ENCODE assay signal across 8 cellular contexts in the genomic region with DNA sequence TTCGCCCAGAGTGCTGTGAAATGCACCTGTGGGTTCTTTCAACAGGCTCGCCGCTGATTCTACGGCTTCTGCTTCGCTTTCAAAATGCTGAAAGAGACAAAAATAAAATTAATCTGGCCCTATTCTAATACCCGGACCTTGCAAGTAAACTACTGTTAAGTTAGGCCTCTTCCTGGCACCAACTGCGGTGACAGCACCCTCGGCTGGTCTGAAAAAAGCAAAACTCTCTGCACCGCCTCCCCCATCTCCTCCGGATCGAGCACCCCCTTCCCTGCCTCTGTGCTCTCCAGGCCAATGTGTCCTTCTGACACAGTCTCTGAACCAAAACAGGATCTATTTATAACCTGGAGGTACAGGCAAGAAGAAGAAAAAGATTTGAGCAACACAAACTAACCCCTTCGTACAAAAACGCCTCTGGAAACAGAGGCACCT. TPM values are rescaled to one million over a fixed set of nuclear protein-coding genes. Genes with fewer than 3 reads are reported as not detected.
DNase-seq lines count a peak whose midpoint lies in the region; ATAC-seq and TF ChIP-seq lines count a peak whose summit lies in the region.

No MANE protein-coding gene starts in this region.

- no peaks in the 10 kb centered on the region; the same call in 1 of the 2 replicates for H4K20me1 ChIP-seq in OCI-LY7 (ENCODE audit: insufficient read depth, low read length)

- H3K9ac ChIP-seq in stomach smooth muscle (ENCODE audit: low read length in 2 of 2) = peak overlapping the region; percentile 71 to 80

- peak; percentile 70 for TF ChIP-seq CTCF in OCI-LY7 (conservative IDR thresholded peaks at IDR 0.05; ENCODE audit: low read length)
- no peak for TF ChIP-seq CTCF in fibroblast of the aortic adventitia (IDR thresholded peaks at IDR 0.05; ENCODE audit: insufficient read depth, low read length)
- no peak for TF ChIP-seq CTCF in nephron (IDR thresholded peaks at IDR 0.05; ENCODE audit: unreplicated experiment in 3 of 3)

- CTCF ChIA-PET in OCI-LY7 (lab: Charles Lee; ENCODE audit: unreplicated experiment) = no interaction called here

- peaks cover 17% of the 10 kb centered on the region for H3K36me3 Mint-ChIP-seq in nephron (ENCODE audit: low read depth)

- peak overlapping the region; percentile 99 for H3K27ac ChIP-seq in OCI-LY7 (ENCODE audit: low read depth, low read length, poor library complexity, severe bottlenecking)
- peak overlapping the region; percentile 88 for H3K27ac ChIP-seq in stomach smooth muscle (ENCODE audit: low read length)

- H3K4me1 ChIP-seq in OCI-LY7 (ENCODE audit: insufficient read depth, low read length, poor library complexity, severe bottlenecking) (peaks cover 71% of the 10 kb centered on the region), stomach smooth muscle (ENCODE audit: control insufficient read depth, insufficient read depth, low read length) (no peaks in the 10 kb centered on the region)

- H3K27me3 Mint-ChIP-seq in nephron (ENCODE audit: low read depth) = peaks cover 5% of the 10 kb centered on the region

- DNase-seq in activated gamma-delta T cell treated with Interleukin-2 at 50 U/mL for 16 hours (peak; percentile 49), activated gamma-delta T cell (lab: John Stamatoyannopoulos, UW) (no peak), OCI-LY7 (ENCODE audit: low spot score) (peak; percentile 76), fibroblast of the aortic adventitia (ENCODE audit: low read depth) (peak; percentile 64)
- DNase-seq in activated T-helper 1 cell treated with anti-CD3 and anti-CD28 coated beads, Interleukin-2, amount 50 U/mL, for 16 hours (ENCODE audit: low read depth in 1 of 2, low spot score in 1 of 2) = peak; percentile 11 to 30

- H3K9me3 Mint-ChIP-seq in nephron = no peaks in the 10 kb centered on the region

- POLR2A ChIA-PET in OCI-LY7 (lab: Charles Lee) = interaction anchor here (0.7 to 6.6 kb wide), 7 partner anchors 13 to 423 kb away, joined by 3 to 43 read pairs (median 3); no protein-coding TSS in a partner anchor

- no peaks in the 10 kb centered on the region for H3K9me2 ChIP-seq in OCI-LY7 (ENCODE audit: insufficient read depth, low read length)

- peak overlapping the region; percentile 92 for H3K4me2 ChIP-seq in OCI-LY7 (ENCODE audit: low read length)

- intact Hi-C loops in OCI-LY7 (cut with micrococcal nuclease; ENCODE audit: unreplicated experiment) = loop anchor here (1.0 to 5.0 kb wide), 5 partner anchors 31 to 496 kb away; a partner anchor contains a TSS

- no peaks in the 10 kb centered on the region for H3K9me3 ChIP-seq in OCI-LY7 (ENCODE audit: low read length)
- H3K9me3 ChIP-seq in stomach smooth muscle (ENCODE audit: control insufficient read depth in 2 of 2, low read length in 2 of 2) = no peaks in the 10 kb centered on the region

- no TSS peak for BruUV-seq in OCI-LY7 (replicated peaks; lab: Mats Ljungman, UMichigan)

- peak overlapping the region; percentile 90 to 99 (median 93) for H3K4me3 Mint-ChIP-seq in nephron

- H3K36me3 ChIP-seq in OCI-LY7 (ENCODE audit: insufficient read depth, low read length) (peaks cover 34% of the 10 kb centered on the region), stomach smooth muscle (ENCODE audit: control insufficient read depth in 2 of 2, insufficient read depth in 2 of 2, low read length in 2 of 2) (peaks cover 2 to 5% of the 10 kb centered on the region in 2 donors)

- peaks cover 36% of the 10 kb centered on the region for H3K4me1 Mint-ChIP-seq in nephron

- no peaks in the 10 kb centered on the region for H3K27me3 ChIP-seq in stomach smooth muscle (ENCODE audit: control insufficient read depth in 1 of 2, insufficient read depth in 2 of 2, low read length in 2 of 2)

- peak; percentile 21 for ATAC-seq in HG02981 (IDR thresholded peaks at IDR 0.05; ENCODE audit: unreplicated experiment)

- H3K27ac Mint-ChIP-seq in nephron = peak overlapping the region; percentile 90 to 99 (median 96)

- peak overlapping the region; percentile 80 for H3K4me3 ChIP-seq in OCI-LY7 (ENCODE audit: low read depth, low read length, poor library complexity, severe bottlenecking)
- peak overlapping the region; percentile 87 for H3K4me3 ChIP-seq in fibroblast of the aortic adventitia (ENCODE audit: low read depth, low read length)
- peak overlapping the region; percentile 82 to 91 for H3K4me3 ChIP-seq in stomach smooth muscle (ENCODE audit: low read length in 2 of 2)

- H2AFZ ChIP-seq in OCI-LY7 (ENCODE audit: low read length) = peak overlapping the region; percentile 54; the same call in 1 of the 2 replicates

- peaks cover 67% of the 10 kb centered on the region for H3K79me2 ChIP-seq in OCI-LY7 (ENCODE audit: insufficient read depth, low read depth, low read length)

RNA-seq across cellular contexts. Expression of a gene that starts 1.1 kb away (rescaled TPM):
- 28.5 and 34.1 TPM in 2 replicates for total RNA-seq in OCI-LY7 (2014; rRNA removed; shearing (Covaris generic))
- total RNA-seq in OCI-LY7 (2022) = 96.8 and 103 TPM in 2 replicates
- total RNA-seq in fibroblast of the aortic adventitia (ENCODE audit: low replicate concordance) = 35.8 and 52.6 TPM in 2 replicates
